1 cellular context compared by ENCODE assay signal in the genomic region with DNA sequence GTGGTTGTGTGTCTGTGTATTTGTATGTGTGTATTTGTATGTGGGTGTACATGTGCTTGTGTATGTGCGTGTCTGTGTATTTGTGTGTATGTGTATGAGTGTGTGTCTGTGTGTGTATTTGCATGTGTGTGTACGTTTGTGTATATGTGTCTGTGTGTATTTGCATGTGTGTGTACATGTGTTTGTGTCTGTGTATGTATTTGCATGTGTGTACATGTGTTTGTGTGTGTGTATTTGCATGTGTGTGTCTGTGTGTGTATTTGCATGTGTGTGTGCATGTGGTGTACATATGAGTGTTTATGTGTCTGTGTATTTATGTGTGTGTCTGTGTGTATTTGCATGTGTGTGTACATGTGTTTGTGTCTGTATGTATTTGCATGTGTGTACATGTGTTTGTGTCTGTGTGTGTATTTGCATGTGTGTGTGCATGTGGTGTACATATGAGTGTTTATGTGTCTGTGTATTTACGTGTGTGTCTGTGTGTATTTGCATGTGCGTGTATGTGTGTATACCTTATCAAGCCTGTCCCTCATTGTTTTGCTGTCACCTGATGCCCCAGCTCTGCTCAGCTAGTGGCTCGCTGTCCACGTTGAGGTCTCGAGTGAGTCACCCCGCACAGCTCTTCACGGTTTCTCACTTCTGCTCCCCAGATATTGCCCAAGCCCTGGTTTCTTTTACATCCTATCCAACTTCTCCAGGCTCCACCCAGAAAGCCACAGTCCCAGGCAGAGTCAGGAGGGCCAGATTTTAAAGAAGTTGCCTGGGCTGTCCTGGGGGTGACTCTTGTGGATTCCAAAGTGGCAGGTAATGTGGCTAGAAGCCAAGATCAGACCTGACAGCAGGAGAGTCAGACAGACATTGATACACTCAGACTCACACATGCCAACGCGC.
TF ChIP-seq lines count a peak whose summit lies in the region.

No MANE protein-coding gene starts in this region.

TF ChIP-seq in HCT116, 20 proteins besides CTCF, POLR2A, EP300 and RAD21 (continued from another document):
- TF ChIP-seq, protein P1, sequence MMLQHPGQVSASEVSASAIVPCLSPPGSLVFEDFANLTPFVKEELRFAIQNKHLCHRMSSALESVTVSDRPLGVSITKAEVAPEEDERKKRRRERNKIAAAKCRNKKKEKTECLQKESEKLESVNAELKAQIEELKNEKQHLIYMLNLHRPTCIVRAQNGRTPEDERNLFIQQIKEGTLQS (IDR thresholded peaks at IDR 0.05): no peak
- TF ChIP-seq ELF1 (IDR thresholded peaks at IDR 0.05; ENCODE audit: borderline replicate concordance, low read depth): no peak
- TF ChIP-seq YY1 (IDR thresholded peaks at IDR 0.05; ENCODE audit: extremely low read depth, insufficient replicate concordance, low read depth, low read length): no peak
- no peak for TF ChIP-seq SP1 (IDR thresholded peaks at IDR 0.05; ENCODE audit: low read depth)
- TF ChIP-seq CBX3 (IDR thresholded peaks at IDR 0.05; ENCODE audit: low read depth): no peak
- TF ChIP-seq EZH2 (IDR thresholded peaks at IDR 0.05): no peak
- TF ChIP-seq, protein P2, sequence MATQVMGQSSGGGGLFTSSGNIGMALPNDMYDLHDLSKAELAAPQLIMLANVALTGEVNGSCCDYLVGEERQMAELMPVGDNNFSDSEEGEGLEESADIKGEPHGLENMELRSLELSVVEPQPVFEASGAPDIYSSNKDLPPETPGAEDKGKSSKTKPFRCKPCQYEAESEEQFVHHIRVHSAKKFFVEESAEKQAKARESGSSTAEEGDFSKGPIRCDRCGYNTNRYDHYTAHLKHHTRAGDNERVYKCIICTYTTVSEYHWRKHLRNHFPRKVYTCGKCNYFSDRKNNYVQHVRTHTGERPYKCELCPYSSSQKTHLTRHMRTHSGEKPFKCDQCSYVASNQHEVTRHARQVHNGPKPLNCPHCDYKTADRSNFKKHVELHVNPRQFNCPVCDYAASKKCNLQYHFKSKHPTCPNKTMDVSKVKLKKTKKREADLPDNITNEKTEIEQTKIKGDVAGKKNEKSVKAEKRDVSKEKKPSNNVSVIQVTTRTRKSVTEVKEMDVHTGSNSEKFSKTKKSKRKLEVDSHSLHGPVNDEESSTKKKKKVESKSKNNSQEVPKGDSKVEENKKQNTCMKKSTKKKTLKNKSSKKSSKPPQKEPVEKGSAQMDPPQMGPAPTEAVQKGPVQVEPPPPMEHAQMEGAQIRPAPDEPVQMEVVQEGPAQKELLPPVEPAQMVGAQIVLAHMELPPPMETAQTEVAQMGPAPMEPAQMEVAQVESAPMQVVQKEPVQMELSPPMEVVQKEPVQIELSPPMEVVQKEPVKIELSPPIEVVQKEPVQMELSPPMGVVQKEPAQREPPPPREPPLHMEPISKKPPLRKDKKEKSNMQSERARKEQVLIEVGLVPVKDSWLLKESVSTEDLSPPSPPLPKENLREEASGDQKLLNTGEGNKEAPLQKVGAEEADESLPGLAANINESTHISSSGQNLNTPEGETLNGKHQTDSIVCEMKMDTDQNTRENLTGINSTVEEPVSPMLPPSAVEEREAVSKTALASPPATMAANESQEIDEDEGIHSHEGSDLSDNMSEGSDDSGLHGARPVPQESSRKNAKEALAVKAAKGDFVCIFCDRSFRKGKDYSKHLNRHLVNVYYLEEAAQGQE (IDR thresholded peaks at IDR 0.05; ENCODE audit: low read depth): no peak
- TF ChIP-seq, protein P3, sequence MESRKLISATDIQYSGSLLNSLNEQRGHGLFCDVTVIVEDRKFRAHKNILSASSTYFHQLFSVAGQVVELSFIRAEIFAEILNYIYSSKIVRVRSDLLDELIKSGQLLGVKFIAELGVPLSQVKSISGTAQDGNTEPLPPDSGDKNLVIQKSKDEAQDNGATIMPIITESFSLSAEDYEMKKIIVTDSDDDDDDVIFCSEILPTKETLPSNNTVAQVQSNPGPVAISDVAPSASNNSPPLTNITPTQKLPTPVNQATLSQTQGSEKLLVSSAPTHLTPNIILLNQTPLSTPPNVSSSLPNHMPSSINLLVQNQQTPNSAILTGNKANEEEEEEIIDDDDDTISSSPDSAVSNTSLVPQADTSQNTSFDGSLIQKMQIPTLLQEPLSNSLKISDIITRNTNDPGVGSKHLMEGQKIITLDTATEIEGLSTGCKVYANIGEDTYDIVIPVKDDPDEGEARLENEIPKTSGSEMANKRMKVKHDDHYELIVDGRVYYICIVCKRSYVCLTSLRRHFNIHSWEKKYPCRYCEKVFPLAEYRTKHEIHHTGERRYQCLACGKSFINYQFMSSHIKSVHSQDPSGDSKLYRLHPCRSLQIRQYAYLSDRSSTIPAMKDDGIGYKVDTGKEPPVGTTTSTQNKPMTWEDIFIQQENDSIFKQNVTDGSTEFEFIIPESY (IDR thresholded peaks at IDR 0.05; ENCODE audit: extremely low read depth, insufficient replicate concordance, low read length): no peak
- TF ChIP-seq JUND (IDR thresholded peaks at IDR 0.05): no peak
- no peak for TF ChIP-seq CEBPB (IDR thresholded peaks at IDR 0.05; ENCODE audit: low read depth)
- TF ChIP-seq EGR1 (IDR thresholded peaks at IDR 0.05; ENCODE audit: low read depth): no peak
- TF ChIP-seq FOSL1 (IDR thresholded peaks at IDR 0.05; ENCODE audit: low read depth): no peak
- TF ChIP-seq EZH2phosphoT487 (IDR thresholded peaks at IDR 0.05; ENCODE audit: borderline replicate concordance): no peak
